ENCODE assay signal across 10 cellular contexts in the genomic region with DNA sequence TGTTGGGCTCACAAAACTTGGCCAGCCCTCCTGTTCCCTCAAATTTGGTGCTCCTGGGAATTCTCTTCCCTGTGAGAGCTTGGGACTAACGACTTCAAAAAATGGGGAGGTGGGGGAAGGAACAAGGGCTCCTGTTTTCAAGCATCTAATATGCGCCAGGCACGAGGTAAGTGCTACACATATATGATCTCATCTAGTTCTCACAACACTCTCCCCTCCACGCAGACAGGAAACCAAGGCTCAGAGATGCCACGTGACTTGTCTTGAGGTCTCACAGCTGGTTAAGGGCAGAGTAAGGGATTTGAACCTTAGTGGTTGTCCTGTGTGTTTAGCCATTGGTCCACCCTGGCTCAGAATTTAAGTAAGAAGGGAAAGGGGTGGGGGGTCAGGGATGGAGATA.
A peak's percentile ranks its signal among the peaks of the same experiment; 100 is the strongest.
DNase-seq lines count a peak whose midpoint lies in the region; TF ChIP-seq lines count a peak whose summit lies in the region.
"Had no signal": no experiment of that assay in that cellular context is flagged by ENCODE, and none has a peak within 500 bp of the region (broad histone marks: within the 10 kb centered on the region; RNA-seq: fewer than 3 reads in every experiment).

No MANE protein-coding gene starts in this region.

- H3K9me3 ChIP-seq in transverse colon (no peaks in the 10 kb centered on the region), colonic mucosa (no peaks in the 10 kb centered on the region)
- H3K9me3 ChIP-seq: esophagus squamous epithelium had no signal

- H3K27ac ChIP-seq in transverse colon = no peak overlapping the region
- H3K27ac ChIP-seq in mesendoderm (ENCODE audit: low read depth, low read length) = no peak overlapping the region
- H3K27ac ChIP-seq in colonic mucosa = no peak overlapping the region
- H3K27ac ChIP-seq: esophagus squamous epithelium had no signal

- H3K18ac ChIP-seq in mesendoderm (ENCODE audit: low read length) = no peak overlapping the region

- H3K27me3 ChIP-seq in transverse colon (no peaks in the 10 kb centered on the region), mesendoderm (ENCODE audit: insufficient read depth, low read length, poor library complexity) (no peaks in the 10 kb centered on the region), colonic mucosa (no peaks in the 10 kb centered on the region)
- H3K27me3 ChIP-seq: esophagus squamous epithelium had no signal

- H3K4me1 ChIP-seq in transverse colon (no peaks in the 10 kb centered on the region), mesendoderm (ENCODE audit: control insufficient read depth, low read depth, low read length) (peaks cover 4% of the 10 kb centered on the region), colonic mucosa (no peaks in the 10 kb centered on the region)
- H3K4me1 ChIP-seq: esophagus squamous epithelium had no signal

- no peak overlapping the region for H3K23ac ChIP-seq in mesendoderm (ENCODE audit: low read length)

- no peak for TF ChIP-seq POLR2A in transverse colon (IDR thresholded peaks at IDR 0.05)

- no peak overlapping the region for H3K4ac ChIP-seq in mesendoderm (ENCODE audit: low read depth, low read length)

- no peak overlapping the region for H4K8ac ChIP-seq in mesendoderm (ENCODE audit: low read depth, low read length)

- TF ChIP-seq CTCF in transverse colon (IDR thresholded peaks at IDR 0.05) = no peak
- TF ChIP-seq CTCF in colonic mucosa (IDR thresholded peaks at IDR 0.05) = no peak

- no peak overlapping the region for H2BK15ac ChIP-seq in mesendoderm (replicated peaks; ENCODE audit: low read depth)

- H3K79me2 ChIP-seq in mesendoderm (ENCODE audit: control insufficient read depth, insufficient read depth, low read length) = no peaks in the 10 kb centered on the region

- intact Hi-C loops in transverse colon (cut with DNase I; ENCODE audit: low total_unique reads) (no loop called here), colonic mucosa (cut with DNase I) (no loop called here)

- H2AK5ac ChIP-seq in mesendoderm (ENCODE audit: low read length) = no peak overlapping the region

- in situ Hi-C loops in transverse colon (cut with MboI; ENCODE audit: low pct_ligation_motif_present in 1 of 4, low pct_unique_long_range_greater_than_20kb in 1 of 4, low sequenced_read_pairs in 3 of 4) = no loop called here

- H3K4me2 ChIP-seq in mesendoderm (ENCODE audit: low read length) = no peak overlapping the region

- H3K4me3 ChIP-seq in transverse colon = no peak overlapping the region
- no peak overlapping the region for H3K4me3 ChIP-seq in mesendoderm (ENCODE audit: low read length)
- H3K4me3 ChIP-seq in colonic mucosa = no peak overlapping the region
- H3K4me3 ChIP-seq: esophagus squamous epithelium had no signal

- no peak overlapping the region for H3K56ac ChIP-seq in mesendoderm (ENCODE audit: low read length)

- H2BK120ac ChIP-seq in mesendoderm (ENCODE audit: low read depth, low read length) = no peak overlapping the region

- H4K5ac ChIP-seq in mesendoderm (ENCODE audit: low read length) = no peak overlapping the region

- H2BK5ac ChIP-seq in mesendoderm (ENCODE audit: low read length) = no peak overlapping the region

- H3K9ac ChIP-seq in mesendoderm (ENCODE audit: low read length) (no peak overlapping the region), colonic mucosa (ENCODE audit: low read depth in 2 of 2, low read length in 2 of 2) (no peak overlapping the region)

- WGBS in transverse colon (ENCODE audit: low coverage in 1 of 2), 2 donors = 30 to 56% methylated on average over 4 to 5 of the region's 5 CpGs
- WGBS in mesendoderm (ENCODE audit: extremely low coverage, insufficient coverage, low lambda C conversion rate) = no CpG with 5 or more reads among the region's 5 CpGs

- H3K79me1 ChIP-seq in mesendoderm (ENCODE audit: low read length) = no peaks in the 10 kb centered on the region

- peak; percentile 68 for DNase-seq in activated gamma-delta T cell treated with Interleukin-2 at 50 U/mL for 16 hours
- DNase-seq in activated gamma-delta T cell (lab: John Stamatoyannopoulos, UW) = no peak
- DNase-seq in activated CD8-positive, alpha-beta memory T cell treated with anti-CD3 and anti-CD28 coated beads, Interleukin-2, amount 50 U/mL, for 4 hours = peak; percentile 38
- peak; percentile 96 for DNase-seq in iris pigment epithelial cell (ENCODE audit: low read depth)
- peak; percentile 21 for DNase-seq in transverse colon
- DNase-seq in NCI-H526 (lab: John Stamatoyannopoulos, UW) = no peak
- no peak for DNase-seq in mesendoderm
- DNase-seq in colonic mucosa = no peak
- DNase-seq: esophagus squamous epithelium, Right ventricle myocardium superior had no signal

- no peak for TF ChIP-seq EP300 in transverse colon (IDR thresholded peaks at IDR 0.05; ENCODE audit: low read depth)

- H3K36me3 ChIP-seq in transverse colon (no peaks in the 10 kb centered on the region), mesendoderm (ENCODE audit: control insufficient read depth, insufficient read depth, low read length) (no peaks in the 10 kb centered on the region), colonic mucosa (no peaks in the 10 kb centered on the region)
- H3K36me3 ChIP-seq: esophagus squamous epithelium had no signal

Comparison
In these comparisons a context has a peak if more than half of its experiments do, and no peak if none do; other contexts are left out.
1. DNase-seq: peak in activated gamma-delta T cell treated with Interleukin-2 at 50 U/mL for 16 hours (single experiment), activated CD8-positive, alpha-beta memory T cell treated with anti-CD3 and anti-CD28 coated beads, Interleukin-2, amount 50 U/mL, for 4 hours (single experiment), iris pigment epithelial cell (single experiment) and transverse colon (single experiment); none in activated gamma-delta T cell (single experiment), NCI-H526 (0 of 2), mesendoderm (single experiment) and colonic mucosa (single experiment).